ENCODE assay signal across 2 cellular contexts in genomic region chr3:193711165-193711485, GRCh38.
TF ChIP-seq lines count a peak whose summit lies in the region.

No MANE protein-coding gene starts in this region.

TF ChIP-seq in HepG2, 621 proteins besides CTCF, POLR2A, EP300 and RAD21 (continues in another document):
- TF ChIP-seq ZNF205 (CRISPR knock-in tag; IDR thresholded peaks at IDR 0.05) (no peak), ZFP36 (IDR thresholded peaks at IDR 0.05; ENCODE audit: borderline replicate concordance, low read depth, low read length, partially characterized antibody) (no peak), CENPT (CRISPR knock-in tag; IDR thresholded peaks at IDR 0.05; ENCODE audit: low read depth) (0 out of 2 replicates have a peak, but pooled peaks have one; percentile 39), ZNF468 (CRISPR knock-in tag; IDR thresholded peaks at IDR 0.05) (peak; percentile 72; the same call in 1 of the 2 replicates), ZFP36L1 (CRISPR knock-in tag; IDR thresholded peaks at IDR 0.05) (peak; percentile 68; the same call in 1 of the 2 replicates), PBX3 (CRISPR knock-in tag; IDR thresholded peaks at IDR 0.05; ENCODE audit: borderline replicate concordance) (no peak), ZNF256 (CRISPR knock-in tag; conservative IDR thresholded peaks at IDR 0.05) (no peak), PHF5A (CRISPR knock-in tag; IDR thresholded peaks at IDR 0.05; ENCODE audit: low read depth, unreplicated experiment) (no peak), ZBTB49 (CRISPR knock-in tag; IDR thresholded peaks at IDR 0.05; ENCODE audit: borderline replicate concordance) (no peak), ZHX1 (CRISPR knock-in tag; IDR thresholded peaks at IDR 0.05; ENCODE audit: low read depth) (0 out of 2 replicates have a peak, but pooled peaks have one; percentile 27), ONECUT2 (CRISPR knock-in tag; IDR thresholded peaks at IDR 0.05) (no peak), ZNF253 (CRISPR knock-in tag; IDR thresholded peaks at IDR 0.05; ENCODE audit: borderline replicate concordance) (0 out of 2 replicates have a peak, but pooled peaks have one; percentile 54), MTERF4 (CRISPR knock-in tag; IDR thresholded peaks at IDR 0.05) (peak; percentile 57; the same call in 1 of the 2 replicates), ZBTB21 (CRISPR knock-in tag; IDR thresholded peaks at IDR 0.05) (no peak), TERF1 (CRISPR knock-in tag; IDR thresholded peaks at IDR 0.05) (0 out of 2 replicates have a peak, but pooled peaks have one; percentile 58), AGO2 (optimal IDR thresholded peaks at IDR 0.05; ENCODE audit: low read depth, low read length) (peak; percentile 45), ASH2L (IDR thresholded peaks at IDR 0.05; ENCODE audit: insufficient read length, low read depth, low read length) (no peak), NR2F1 (CRISPR knock-in tag; IDR thresholded peaks at IDR 0.05) (no peak), ZNF850 (CRISPR knock-in tag; conservative IDR thresholded peaks at IDR 0.05) (no peak), ZKSCAN8 (CRISPR knock-in tag; IDR thresholded peaks at IDR 0.05; ENCODE audit: borderline replicate concordance) (no peak), ZNF101 (CRISPR knock-in tag; IDR thresholded peaks at IDR 0.05; ENCODE audit: borderline replicate concordance, low read depth) (no peak), SMAD1 (CRISPR knock-in tag; IDR thresholded peaks at IDR 0.05; ENCODE audit: borderline replicate concordance, low read depth) (no peak), RBFOX2 (IDR thresholded peaks at IDR 0.05; ENCODE audit: low read depth, low read length) (no peak), HDAC1 (CRISPR knock-in tag; IDR thresholded peaks at IDR 0.05) (no peak)

TF ChIP-seq in H1, 55 proteins besides CTCF, POLR2A, EP300 and RAD21:
- TF ChIP-seq SIRT6 (IDR thresholded peaks at IDR 0.05; ENCODE audit: low read length) (no peak), TCF12 (IDR thresholded peaks at IDR 0.05; ENCODE audit: low read depth, low read length) (no peak), FOSL1 (IDR thresholded peaks at IDR 0.05; ENCODE audit: insufficient read depth, low read depth, low read length) (no peak), TAF7 (optimal IDR thresholded peaks at IDR 0.05; ENCODE audit: borderline replicate concordance, low read depth, low read length) (no peak), CHD1 (IDR thresholded peaks at IDR 0.05; ENCODE audit: low read depth, low read length) (no peak), KDM1A (IDR thresholded peaks at IDR 0.05; ENCODE audit: borderline replicate concordance, low read length) (0 out of 2 replicates have a peak, but pooled peaks have one; percentile 6), JUN (IDR thresholded peaks at IDR 0.05; ENCODE audit: low read depth, low read length) (no peak), GTF2F1 (IDR thresholded peaks at IDR 0.05; ENCODE audit: borderline replicate concordance, low read depth, low read length) (no peak), SIN3A (conservative IDR thresholded peaks at IDR 0.05 in 1 of 2, IDR thresholded peaks at IDR 0.05 in 1 of 2; ENCODE audit: low read depth in 1 of 2, low read length in 2 of 2) (no peak), SIX5 (IDR thresholded peaks at IDR 0.05; ENCODE audit: low read depth, low read length) (no peak), CREB1 (IDR thresholded peaks at IDR 0.05) (no peak), ATF3 (IDR thresholded peaks at IDR 0.05; ENCODE audit: insufficient read depth, low read depth, low read length) (no peak), KDM5A (IDR thresholded peaks at IDR 0.05; ENCODE audit: low read length) (no peak), RFX5 (IDR thresholded peaks at IDR 0.05; ENCODE audit: borderline replicate concordance, low read depth, low read length) (no peak), HDAC2 (IDR thresholded peaks at IDR 0.05; ENCODE audit: borderline replicate concordance in 1 of 2, low read depth in 2 of 2, low read length in 2 of 2) (no peak), ASH2L (IDR thresholded peaks at IDR 0.05; ENCODE audit: low read length) (peak; percentile 50), MAX (IDR thresholded peaks at IDR 0.05) (peak; percentile 67), USF2 (IDR thresholded peaks at IDR 0.05; ENCODE audit: low read length) (no peak), CBX5 (IDR thresholded peaks at IDR 0.05; ENCODE audit: low read depth, low read length) (no peak), TAF1 (IDR thresholded peaks at IDR 0.05; ENCODE audit: low read depth, low read length) (no peak), CBX8 (IDR thresholded peaks at IDR 0.05; ENCODE audit: borderline replicate concordance, low read depth, low read length) (no peak), RNF2 (IDR thresholded peaks at IDR 0.05; ENCODE audit: borderline replicate concordance, low read depth, low read length, missing control alignments, poor library complexity, severe bottlenecking) (no peak), RXRA (IDR thresholded peaks at IDR 0.05; ENCODE audit: insufficient read depth, low read depth, low read length) (no peak), NANOG (IDR thresholded peaks at IDR 0.05; ENCODE audit: insufficient read depth, low read depth, low read length, poor library complexity, severe bottlenecking) (no peak), POLR2AphosphoS5 (IDR thresholded peaks at IDR 0.05; ENCODE audit: low read depth, low read length) (no peak), E2F6 (IDR thresholded peaks at IDR 0.05) (peak; percentile 71; the same call in 1 of the 2 replicates)
